Comparison of ENCODE assay signal across 19 cellular contexts in genomic region chr5:141674747-141675146, GRCh38.
"Had no signal": no experiment of that assay in that cellular context is flagged by ENCODE, and none has a peak within 500 bp of the region (broad histone marks: within the 10 kb centered on the region; RNA-seq: fewer than 3 reads in every experiment).

No MANE protein-coding gene starts in this region.

- H3K36me3 ChIP-seq: colonic mucosa, gastrocnemius medialis, transverse colon, vagina had no signal

- ATAC-seq: activated CD8-positive, alpha-beta memory T cell treated with anti-CD3 and anti-CD28 coated beads, Interleukin-2, amount 10 ng/mL, durations not matched to agents 7 days and 5 days; esophagus mucosa; gastrocnemius medialis; left lung; psoas muscle; right cardiac atrium; T-cell had no signal

- H3K4me1 ChIP-seq: colonic mucosa, gastrocnemius medialis, psoas muscle, transverse colon, vagina had no signal

- H3K27me3 ChIP-seq: colonic mucosa, gastrocnemius medialis, left lung, transverse colon, vagina had no signal

- H3K27ac ChIP-seq: colonic mucosa, gastrocnemius medialis, left lung, psoas muscle, transverse colon, vagina had no signal

- H3K9me3 ChIP-seq: colonic mucosa, gastrocnemius medialis, left lung, psoas muscle, transverse colon, vagina had no signal

- H3K4me3 ChIP-seq: colonic mucosa, gastrocnemius medialis, left lung, psoas muscle, transverse colon, vagina had no signal

- FAIRE-seq: endometrium had no signal

- DNase-seq: activated CD4-positive, alpha-beta memory T cell treated with anti-CD3 and anti-CD28 coated beads, Interleukin-2, amount 10 ng/mL, durations not matched to agents 7 days and 5 days; activated CD4-positive, alpha-beta T cell treated with anti-CD3 and anti-CD28 coated beads for 48 hours; activated CD4-positive, CD25-positive, alpha-beta regulatory T cell; activated CD8-positive, alpha-beta memory T cell treated with anti-CD3 and anti-CD28 coated beads, Interleukin-2, amount 10 ng/mL, durations not matched to agents 7 days and 5 days; activated naive CD4-positive, alpha-beta T cell; activated naive CD8-positive, alpha-beta T cell treated with anti-CD3 and anti-CD28 coated beads for 36 hours; amygdala; central memory CD4-positive, alpha-beta T cell; colonic mucosa; gastrocnemius medialis; left lung; mammary epithelial cell; psoas muscle; right cardiac atrium; T-cell; transverse colon had no signal
